In the genomic region with DNA sequence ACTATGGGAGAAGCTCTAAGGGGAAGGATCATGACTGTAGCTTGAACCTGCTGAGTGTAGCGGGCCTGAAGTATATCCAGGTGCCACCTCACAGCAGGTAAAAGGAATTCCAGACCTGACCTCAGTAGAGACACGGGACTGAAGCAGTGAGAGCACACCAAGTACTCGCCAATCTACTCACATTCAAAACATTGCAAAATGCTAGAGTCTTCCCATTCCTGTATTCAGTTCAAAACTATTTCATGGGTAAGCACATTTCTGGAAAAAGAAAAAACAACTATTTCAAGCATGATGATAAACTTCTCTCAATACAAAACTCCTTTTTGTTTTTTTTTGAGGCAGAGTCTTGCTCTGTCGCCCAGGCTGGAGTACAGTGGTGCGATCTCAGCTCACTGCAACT, we compare ENCODE assay signal across 28 cellular contexts.
"Had no signal": no experiment of that assay in that cellular context is flagged by ENCODE, and none has a peak within 500 bp of the region (broad histone marks: within the 10 kb centered on the region; RNA-seq: fewer than 3 reads in every experiment).

No MANE protein-coding gene starts in this region.

- ATAC-seq: activated naive CD8-positive, alpha-beta T cell treated with anti-CD3 and anti-CD28 coated beads, Interleukin-2, amount 50 U/mL, for 24 hours; effector memory CD8-positive, alpha-beta T cell; heart right ventricle; lower lobe of right lung; mucosa of descending colon; stimulated activated memory B cell treated with anti-CD40 and anti-IgM and Interleukin-4, amounts not matched to agents 10 μg/mL and 1 μg/mL and 100 μg/mL, for 72 hours; T-helper 17 cell; upper lobe of right lung had no signal

- H3K36me3 ChIP-seq: brain microvascular endothelial cell, esophagus muscularis mucosa, heart right ventricle, lower lobe of right lung, sigmoid colon, upper lobe of right lung had no signal

- H3K27ac ChIP-seq: brain microvascular endothelial cell, dorsolateral prefrontal cortex, esophagus muscularis mucosa, heart right ventricle, lower lobe of right lung, sigmoid colon, testis, upper lobe of right lung had no signal

- H3K4me3 ChIP-seq: dorsolateral prefrontal cortex, esophagus muscularis mucosa, heart right ventricle, lower lobe of right lung, mucosa of descending colon, sigmoid colon, smooth muscle cell, testis, upper lobe of right lung had no signal

- H3K27me3 ChIP-seq: brain microvascular endothelial cell, dorsolateral prefrontal cortex, esophagus muscularis mucosa, heart right ventricle, sigmoid colon, testis, upper lobe of right lung had no signal

- H3K4me1 ChIP-seq: esophagus muscularis mucosa, heart right ventricle, lower lobe of right lung, sigmoid colon, testis, upper lobe of right lung had no signal

- H3K9me3 ChIP-seq: esophagus muscularis mucosa, heart right ventricle, lower lobe of right lung, testis, upper lobe of right lung had no signal

- DNase-seq: activated CD4-positive, alpha-beta memory T cell treated with anti-CD3 and anti-CD28 coated beads for 36 hours; activated CD4-positive, alpha-beta T cell treated with anti-CD3 and anti-CD28 coated beads for 4 hours; activated CD4-positive, CD25-positive, alpha-beta regulatory T cell; activated gamma-delta T cell; activated naive CD4-positive, alpha-beta T cell treated with anti-CD3 and anti-CD28 coated beads, Interleukin-2, amount 50 U/mL, for 16 hours; activated naive CD8-positive, alpha-beta T cell treated with anti-CD3 and anti-CD28 coated beads, Interleukin-2, amount 50 U/mL, for 24 hours; anterior cingulate cortex; brain microvascular endothelial cell; caudate nucleus; dorsolateral prefrontal cortex; effector memory CD8-positive, alpha-beta T cell; heart right ventricle; kidney; lower lobe of right lung; mesendoderm; mucosa of descending colon; naive B cell; nucleus accumbens; posterior cingulate gyrus; sigmoid colon; stimulated activated CD4-positive, alpha-beta T cell treated with anti-CD3 and anti-CD28 coated beads, Interleukin-15, amount 100 ng/mL, for 24 hours; SW 1271; T-helper 17 cell; testis; upper lobe of right lung had no signal
